In genomic region chr18:56294484-56295183, GRCh38 we compare ENCODE assay signal across 17 cellular contexts.
"Had no signal": no experiment of that assay in that cellular context is flagged by ENCODE, and none has a peak within 500 bp of the region (broad histone marks: within the 10 kb centered on the region; RNA-seq: fewer than 3 reads in every experiment).

No MANE protein-coding gene starts in this region.

- H3K36me3 Mint-ChIP-seq: activated CD4-positive, alpha-beta memory T cell treated with anti-CD3 and anti-CD28 coated beads for 36 hours; activated naive CD8-positive, alpha-beta T cell treated with anti-CD3 and anti-CD28 coated beads for 36 hours had no signal

- DNase-seq: activated CD4-positive, alpha-beta memory T cell treated with anti-CD3 and anti-CD28 coated beads for 36 hours; activated gamma-delta T cell; activated naive CD8-positive, alpha-beta T cell treated with anti-CD3 and anti-CD28 coated beads for 36 hours; activated T-cell treated with anti-CD3 and anti-CD28 coated beads, Interleukin-2, amount 50 U/mL, for 4 hours; dorsolateral prefrontal cortex; hippocampal formation; kidney glomerular epithelial cell; spleen; stimulated activated CD4-positive, alpha-beta T cell treated with anti-CD3 and anti-CD28 coated beads, Interleukin-1b, Interleukin-23, amount 100 ng/mL, for 48 hours; stimulated activated naive CD4-positive, alpha-beta T cell; upper lobe of left lung had no signal

- H3K4me1 ChIP-seq: ascending aorta had no signal

- H3K4me3 Mint-ChIP-seq: activated CD4-positive, alpha-beta memory T cell treated with anti-CD3 and anti-CD28 coated beads for 36 hours; activated naive CD8-positive, alpha-beta T cell treated with anti-CD3 and anti-CD28 coated beads for 36 hours; activated T-cell treated with anti-CD3 and anti-CD28 coated beads, Interleukin-2, amount 50 U/mL, for 4 hours; neural crest cell had no signal

- ATAC-seq: activated T-cell treated with anti-CD3 and anti-CD28 coated beads, Interleukin-2, amount 50 U/mL, for 4 hours; esophagus mucosa; sciatic nerve had no signal

- H3K9me3 ChIP-seq: ascending aorta, spleen, upper lobe of left lung had no signal

- H3K9me3 Mint-ChIP-seq: activated CD4-positive, alpha-beta memory T cell treated with anti-CD3 and anti-CD28 coated beads for 36 hours; activated naive CD8-positive, alpha-beta T cell treated with anti-CD3 and anti-CD28 coated beads for 36 hours; activated T-cell treated with anti-CD3 and anti-CD28 coated beads, Interleukin-2, amount 50 U/mL, for 4 hours had no signal

- H3K4me1 Mint-ChIP-seq: neural crest cell had no signal

- FAIRE-seq: bronchial epithelial cell, endometrium had no signal

- H3K27me3 Mint-ChIP-seq: activated CD4-positive, alpha-beta memory T cell treated with anti-CD3 and anti-CD28 coated beads for 36 hours; activated naive CD8-positive, alpha-beta T cell treated with anti-CD3 and anti-CD28 coated beads for 36 hours had no signal

- H3K4me3 ChIP-seq: ascending aorta, dorsolateral prefrontal cortex, spleen, upper lobe of left lung had no signal

- H3K27ac ChIP-seq: ascending aorta, dorsolateral prefrontal cortex, spleen, upper lobe of left lung had no signal

- H3K36me3 ChIP-seq: ascending aorta, spleen, upper lobe of left lung had no signal

- H3K27ac Mint-ChIP-seq: activated CD4-positive, alpha-beta memory T cell treated with anti-CD3 and anti-CD28 coated beads for 36 hours; activated naive CD8-positive, alpha-beta T cell treated with anti-CD3 and anti-CD28 coated beads for 36 hours had no signal
